8 cellular contexts compared by ENCODE assay signal in the genomic region with DNA sequence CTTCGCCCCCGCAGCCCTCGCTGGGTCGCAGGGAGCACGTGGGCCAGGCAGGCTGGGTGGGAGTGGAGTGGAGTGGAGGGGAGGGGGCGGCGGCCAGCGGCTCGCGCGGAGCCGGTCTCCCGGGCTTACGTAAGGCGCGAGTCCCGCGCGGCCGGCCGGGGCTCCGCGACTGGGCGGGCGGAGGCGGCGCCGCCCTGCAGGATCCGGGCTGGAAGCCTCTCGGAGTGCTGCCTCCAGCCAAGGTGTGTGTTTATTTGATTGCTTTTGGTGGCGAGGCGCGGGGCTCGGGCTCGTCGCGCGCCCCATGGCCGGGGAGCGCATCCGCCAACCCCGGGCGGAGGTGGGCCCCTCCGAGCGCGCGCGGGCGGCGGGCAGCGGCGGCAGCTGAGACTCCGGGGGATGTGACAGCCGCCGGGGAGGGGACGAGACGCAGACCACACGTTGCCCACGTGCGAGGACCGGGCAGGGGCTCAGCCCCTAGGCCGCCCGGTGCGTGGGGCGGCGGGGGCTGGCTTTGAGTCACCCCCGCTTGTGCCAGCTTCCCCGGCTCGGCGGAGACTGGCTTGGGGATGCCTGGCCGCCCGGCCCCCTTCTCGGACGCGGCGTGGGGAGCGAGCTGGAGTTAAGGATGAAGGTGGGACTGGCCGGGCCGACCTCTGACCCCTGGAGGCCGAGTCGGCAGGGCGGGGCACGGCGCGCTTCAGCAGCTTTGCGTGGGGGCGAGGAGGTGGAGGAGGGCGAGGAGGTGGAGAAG. TPM values are rescaled to one million over a fixed set of nuclear protein-coding genes. Genes with fewer than 3 reads are reported as not detected.
DNase-seq lines count a peak whose midpoint lies in the region; ATAC-seq and TF ChIP-seq lines count a peak whose summit lies in the region.

No MANE protein-coding gene starts in this region.

- H3K9me3 Mint-ChIP-seq in activated CD4-positive, alpha-beta T cell treated with anti-CD3 and anti-CD28 coated beads, Interleukin-2, amount 10 ng/mL, durations not matched to agents 7 days and 5 days: no peaks in the 10 kb centered on the region

- POLR2A ChIA-PET in HEK293 (lab: Yijun Ruan, JAX): interaction anchor here (0.6 to 1.0 kb wide), 4 partner anchors 28 to 73 kb away, joined by 3 read pairs; no protein-coding TSS in a partner anchor
- POLR2A ChIA-PET in activated CD4-positive, alpha-beta T cell treated with anti-CD3 and anti-CD28 coated beads, Interleukin-2, amount 10 ng/mL, durations not matched to agents 7 days and 5 days (lab: Charles Lee): interaction anchor here (0.6 kb wide), 1 partner anchor 182 kb away, joined by 3 read pairs; no protein-coding TSS in a partner anchor

- peaks cover 34% of the 10 kb centered on the region for H3K27me3 Mint-ChIP-seq in activated CD4-positive, alpha-beta T cell treated with anti-CD3 and anti-CD28 coated beads, Interleukin-2, amount 10 ng/mL, durations not matched to agents 7 days and 5 days

- no peaks in the 10 kb centered on the region for H3K27me3 ChIP-seq in stomach smooth muscle (ENCODE audit: control insufficient read depth in 1 of 2, insufficient read depth in 2 of 2, low read length in 2 of 2)

- peak; percentile 38 for DNase-seq in NCI-H2029 (lab: John Stamatoyannopoulos, UW)
- DNase-seq in NCI-H2029 treated with DMSO at 0.1 percent for 48 hours (lab: John Stamatoyannopoulos, UW): no peak
- peak; percentile 52 for DNase-seq in M059J (ENCODE audit: low read depth)
- DNase-seq in activated CD4-positive, alpha-beta T cell treated with anti-CD3 and anti-CD28 coated beads, Interleukin-2, amount 10 ng/mL, durations not matched to agents 7 days and 5 days: peak; percentile 54
- peak; percentile 66 for DNase-seq in epithelial cell of esophagus (ENCODE audit: low read depth)
- DNase-seq in mucosa of descending colon: peak; percentile 54 to 78 (median 74)

- peak overlapping the region; percentile 81 for H3K27ac Mint-ChIP-seq in activated CD4-positive, alpha-beta T cell treated with anti-CD3 and anti-CD28 coated beads, Interleukin-2, amount 10 ng/mL, durations not matched to agents 7 days and 5 days

- CTCF ChIA-PET in HEK293 (lab: Yijun Ruan, JAX): no interaction called here
- CTCF ChIA-PET in activated CD4-positive, alpha-beta T cell treated with anti-CD3 and anti-CD28 coated beads, Interleukin-2, amount 10 ng/mL, durations not matched to agents 7 days and 5 days (lab: Charles Lee): interaction anchor here (1.0 to 1.5 kb wide), 2 partner anchors 23 to 25 kb away, joined by 4 to 5 read pairs; no protein-coding TSS in a partner anchor

- intact Hi-C loops in mucosa of descending colon (cut with DNase I, micrococcal nuclease): no loop called here

- H3K27ac ChIP-seq in HEK293 (ENCODE audit: extremely low read depth, low read depth, low read length): peak overlapping the region; percentile 84; the same call in 1 of the 2 replicates
- H3K27ac ChIP-seq in stomach smooth muscle (ENCODE audit: low read length): peak overlapping the region; percentile 89

- H3K4me1 Mint-ChIP-seq in activated CD4-positive, alpha-beta T cell treated with anti-CD3 and anti-CD28 coated beads, Interleukin-2, amount 10 ng/mL, durations not matched to agents 7 days and 5 days: peaks cover 29% of the 10 kb centered on the region

- no peaks in the 10 kb centered on the region; a peak in 1 of 3 replicates for H3K36me3 ChIP-seq in HEK293 (ENCODE audit: control insufficient read depth in 2 of 2, insufficient read depth in 1 of 2, low read length in 2 of 2)
- no peaks in the 10 kb centered on the region for H3K36me3 ChIP-seq in mucosa of descending colon (ENCODE audit: low read depth)
- no peaks in the 10 kb centered on the region for H3K36me3 ChIP-seq in stomach smooth muscle (ENCODE audit: control insufficient read depth in 2 of 2, insufficient read depth in 2 of 2, low read length in 2 of 2)

- TF ChIP-seq CTCF in HEK293 (tag by site-specific recombination; IDR thresholded peaks at IDR 0.05): peak; percentile 52
- no peak for TF ChIP-seq CTCF in epithelial cell of esophagus (IDR thresholded peaks at IDR 0.05; ENCODE audit: insufficient read depth, low read depth, low read length, missing control alignments)
- TF ChIP-seq CTCF in mucosa of descending colon (IDR thresholded peaks at IDR 0.05): no peak

- H3K36me3 Mint-ChIP-seq in activated CD4-positive, alpha-beta T cell treated with anti-CD3 and anti-CD28 coated beads, Interleukin-2, amount 10 ng/mL, durations not matched to agents 7 days and 5 days (ENCODE audit: low read depth): peaks cover 10% of the 10 kb centered on the region

- H3K9me3 ChIP-seq in HEK293 (ENCODE audit: control insufficient read depth, insufficient read depth, low read depth, low read length) (no peaks in the 10 kb centered on the region), mucosa of descending colon (no peaks in the 10 kb centered on the region), stomach smooth muscle (ENCODE audit: control insufficient read depth in 2 of 2, low read length in 2 of 2) (no peaks in the 10 kb centered on the region)

- H3K4me1 ChIP-seq in HEK293 (ENCODE audit: control insufficient read depth, insufficient read depth, low read length) (peaks cover 6% of the 10 kb centered on the region; the same call in 1 of the 2 replicates), mucosa of descending colon (ENCODE audit: low read depth) (no peaks in the 10 kb centered on the region), stomach smooth muscle (ENCODE audit: control insufficient read depth, insufficient read depth, low read length) (peaks cover 17% of the 10 kb centered on the region)

- peak overlapping the region; percentile 82 for H3K4me3 ChIP-seq in HEK293 (ENCODE audit: low read depth, low read length)
- H3K4me3 ChIP-seq in epithelial cell of esophagus (ENCODE audit: low read length): peak overlapping the region; percentile 61
- H3K4me3 ChIP-seq in mucosa of descending colon: peak overlapping the region; percentile 33
- peak overlapping the region; percentile 29 to 81 for H3K4me3 ChIP-seq in stomach smooth muscle (ENCODE audit: low read length in 2 of 2)

- peak overlapping the region; percentile 65 to 71 for H3K9ac ChIP-seq in stomach smooth muscle (ENCODE audit: low read length in 2 of 2)

- H3K4me3 Mint-ChIP-seq in activated CD4-positive, alpha-beta T cell treated with anti-CD3 and anti-CD28 coated beads, Interleukin-2, amount 10 ng/mL, durations not matched to agents 7 days and 5 days: peak overlapping the region; percentile 83

- ATAC-seq in mucosa of descending colon: peak; percentile 80

TF ChIP-seq in HEK293, 187 proteins besides CTCF, POLR2A, EP300 and RAD21 (continues in another document):
- TF ChIP-seq ZNF121 (tag by site-specific recombination; IDR thresholded peaks at IDR 0.05): 0 out of 2 replicates have a peak, but pooled peaks have one; percentile 22
- TF ChIP-seq ZNF777 (tag by site-specific recombination; IDR thresholded peaks at IDR 0.05; ENCODE audit: borderline replicate concordance): 0 out of 2 replicates have a peak, but pooled peaks have one; percentile 73
- no peak for TF ChIP-seq ZFP37 (tag by site-specific recombination; IDR thresholded peaks at IDR 0.05)
- TF ChIP-seq ZNF658 (tag by site-specific recombination; IDR thresholded peaks at IDR 0.05): no peak
- TF ChIP-seq KLF1 (tag by site-specific recombination; IDR thresholded peaks at IDR 0.05): peak; percentile 83
- TF ChIP-seq, protein P1, sequence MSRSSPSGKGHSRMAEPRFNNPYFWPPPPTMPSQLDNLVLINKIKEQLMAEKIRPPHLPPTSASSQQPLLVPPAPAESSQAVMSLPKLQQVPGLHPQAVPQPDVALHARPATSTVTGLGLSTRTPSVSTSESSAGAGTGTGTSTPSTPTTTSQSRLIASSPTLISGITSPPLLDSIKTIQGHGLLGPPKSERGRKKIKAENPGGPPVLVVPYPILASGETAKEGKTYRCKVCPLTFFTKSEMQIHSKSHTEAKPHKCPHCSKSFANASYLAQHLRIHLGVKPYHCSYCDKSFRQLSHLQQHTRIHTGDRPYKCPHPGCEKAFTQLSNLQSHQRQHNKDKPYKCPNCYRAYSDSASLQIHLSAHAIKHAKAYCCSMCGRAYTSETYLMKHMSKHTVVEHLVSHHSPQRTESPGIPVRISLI (tag by site-specific recombination; IDR thresholded peaks at IDR 0.05): no peak
- TF ChIP-seq ZXDB (tag by site-specific recombination; IDR thresholded peaks at IDR 0.05): peak; percentile 8
- TF ChIP-seq ZNF350 (tag by site-specific recombination; IDR thresholded peaks at IDR 0.05): no peak
- TF ChIP-seq ZNF501 (tag by site-specific recombination; IDR thresholded peaks at IDR 0.05): 0 out of 2 replicates have a peak, but pooled peaks have one; percentile 77
- peak; percentile 57; the same call in 1 of the 2 replicates for TF ChIP-seq SP7 (tag by site-specific recombination; IDR thresholded peaks at IDR 0.05)
- TF ChIP-seq ZNF670 (tag by site-specific recombination; IDR thresholded peaks at IDR 0.05; ENCODE audit: low read depth): no peak
- TF ChIP-seq BCL11A (tag by site-specific recombination; IDR thresholded peaks at IDR 0.05; ENCODE audit: low read depth): peak; percentile 91
- peak; percentile 76 for TF ChIP-seq ZNF341 (tag by site-specific recombination; IDR thresholded peaks at IDR 0.05; ENCODE audit: low read depth)
- no peak; the same call in 1 of the 2 replicates for TF ChIP-seq ZSCAN30 (tag by site-specific recombination; IDR thresholded peaks at IDR 0.05)

RNA-seq across cellular contexts. Expression of gene AK4, which starts 0.4 kb away (rescaled TPM):
- total RNA-seq in M059J (2014; rRNA removed; shearing (Covaris generic)): 36.2 and 49.0 TPM in 2 replicates
- 10 to 100 TPM; 37.3 to 42.6 TPM for total RNA-seq in activated CD4-positive, alpha-beta T cell treated with anti-CD3 and anti-CD28 coated beads, Interleukin-2, amount 10 ng/mL, durations not matched to agents 7 days and 5 days
- total RNA-seq in mucosa of descending colon: 10 to 100 TPM; 27.1 to 72.8 (median 47.9) TPM
